Comparison of ENCODE assay signal across 1 cellular context in the genomic region with DNA sequence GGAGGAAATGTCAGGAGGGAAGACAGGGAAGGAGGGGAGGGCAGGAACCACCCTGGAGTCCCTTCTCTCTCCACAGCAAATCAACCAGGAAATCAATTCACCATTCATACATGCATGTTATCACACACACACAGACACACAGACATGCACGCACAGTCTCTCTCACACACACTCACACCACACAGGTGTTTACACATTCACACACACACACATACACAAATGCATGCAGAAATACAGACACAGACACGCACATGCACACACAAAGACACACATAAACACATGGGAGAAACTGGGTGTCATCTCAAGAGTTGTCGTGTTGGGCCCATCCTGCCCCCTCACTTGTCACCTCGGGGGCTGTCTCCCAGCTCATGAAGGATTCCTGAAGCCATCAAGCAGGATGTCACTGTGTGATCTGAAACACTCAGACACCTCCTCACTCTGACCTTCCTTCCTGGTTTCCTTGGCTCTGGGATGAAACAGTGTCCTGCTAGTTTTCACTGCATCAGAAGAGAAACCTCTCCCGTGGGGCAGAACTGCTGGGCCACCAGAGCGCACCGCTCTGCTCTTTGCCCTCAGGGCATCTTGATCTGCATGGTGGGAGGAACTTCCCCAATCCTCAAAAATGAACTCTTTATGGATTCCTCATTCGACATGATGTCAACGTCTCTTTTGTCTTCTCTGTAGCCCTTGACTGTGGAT.
TF ChIP-seq lines count a peak whose summit lies in the region.

No MANE protein-coding gene starts in this region.

TF ChIP-seq in K562, 482 proteins besides CTCF, POLR2A, EP300 and RAD21:
- peak; percentile 36; the same call in 1 of the 2 replicates for TF ChIP-seq THRB (CRISPR knock-in tag; conservative IDR thresholded peaks at IDR 0.05)
- TF ChIP-seq ELF4 (CRISPR knock-in tag; IDR thresholded peaks at IDR 0.05) = peak; percentile 61; the same call in 1 of the 2 replicates
- no peak for TF ChIP-seq ID3 (CRISPR knock-in tag; IDR thresholded peaks at IDR 0.05)
- 0 out of 2 replicates have a peak, but pooled peaks have one; percentile 21 for TF ChIP-seq ID3 (tag; IDR thresholded peaks at IDR 0.05)
- TF ChIP-seq NCOA2 (IDR thresholded peaks at IDR 0.05; ENCODE audit: partially characterized antibody in 2 of 2) = no peak
- TF ChIP-seq, protein P1, sequence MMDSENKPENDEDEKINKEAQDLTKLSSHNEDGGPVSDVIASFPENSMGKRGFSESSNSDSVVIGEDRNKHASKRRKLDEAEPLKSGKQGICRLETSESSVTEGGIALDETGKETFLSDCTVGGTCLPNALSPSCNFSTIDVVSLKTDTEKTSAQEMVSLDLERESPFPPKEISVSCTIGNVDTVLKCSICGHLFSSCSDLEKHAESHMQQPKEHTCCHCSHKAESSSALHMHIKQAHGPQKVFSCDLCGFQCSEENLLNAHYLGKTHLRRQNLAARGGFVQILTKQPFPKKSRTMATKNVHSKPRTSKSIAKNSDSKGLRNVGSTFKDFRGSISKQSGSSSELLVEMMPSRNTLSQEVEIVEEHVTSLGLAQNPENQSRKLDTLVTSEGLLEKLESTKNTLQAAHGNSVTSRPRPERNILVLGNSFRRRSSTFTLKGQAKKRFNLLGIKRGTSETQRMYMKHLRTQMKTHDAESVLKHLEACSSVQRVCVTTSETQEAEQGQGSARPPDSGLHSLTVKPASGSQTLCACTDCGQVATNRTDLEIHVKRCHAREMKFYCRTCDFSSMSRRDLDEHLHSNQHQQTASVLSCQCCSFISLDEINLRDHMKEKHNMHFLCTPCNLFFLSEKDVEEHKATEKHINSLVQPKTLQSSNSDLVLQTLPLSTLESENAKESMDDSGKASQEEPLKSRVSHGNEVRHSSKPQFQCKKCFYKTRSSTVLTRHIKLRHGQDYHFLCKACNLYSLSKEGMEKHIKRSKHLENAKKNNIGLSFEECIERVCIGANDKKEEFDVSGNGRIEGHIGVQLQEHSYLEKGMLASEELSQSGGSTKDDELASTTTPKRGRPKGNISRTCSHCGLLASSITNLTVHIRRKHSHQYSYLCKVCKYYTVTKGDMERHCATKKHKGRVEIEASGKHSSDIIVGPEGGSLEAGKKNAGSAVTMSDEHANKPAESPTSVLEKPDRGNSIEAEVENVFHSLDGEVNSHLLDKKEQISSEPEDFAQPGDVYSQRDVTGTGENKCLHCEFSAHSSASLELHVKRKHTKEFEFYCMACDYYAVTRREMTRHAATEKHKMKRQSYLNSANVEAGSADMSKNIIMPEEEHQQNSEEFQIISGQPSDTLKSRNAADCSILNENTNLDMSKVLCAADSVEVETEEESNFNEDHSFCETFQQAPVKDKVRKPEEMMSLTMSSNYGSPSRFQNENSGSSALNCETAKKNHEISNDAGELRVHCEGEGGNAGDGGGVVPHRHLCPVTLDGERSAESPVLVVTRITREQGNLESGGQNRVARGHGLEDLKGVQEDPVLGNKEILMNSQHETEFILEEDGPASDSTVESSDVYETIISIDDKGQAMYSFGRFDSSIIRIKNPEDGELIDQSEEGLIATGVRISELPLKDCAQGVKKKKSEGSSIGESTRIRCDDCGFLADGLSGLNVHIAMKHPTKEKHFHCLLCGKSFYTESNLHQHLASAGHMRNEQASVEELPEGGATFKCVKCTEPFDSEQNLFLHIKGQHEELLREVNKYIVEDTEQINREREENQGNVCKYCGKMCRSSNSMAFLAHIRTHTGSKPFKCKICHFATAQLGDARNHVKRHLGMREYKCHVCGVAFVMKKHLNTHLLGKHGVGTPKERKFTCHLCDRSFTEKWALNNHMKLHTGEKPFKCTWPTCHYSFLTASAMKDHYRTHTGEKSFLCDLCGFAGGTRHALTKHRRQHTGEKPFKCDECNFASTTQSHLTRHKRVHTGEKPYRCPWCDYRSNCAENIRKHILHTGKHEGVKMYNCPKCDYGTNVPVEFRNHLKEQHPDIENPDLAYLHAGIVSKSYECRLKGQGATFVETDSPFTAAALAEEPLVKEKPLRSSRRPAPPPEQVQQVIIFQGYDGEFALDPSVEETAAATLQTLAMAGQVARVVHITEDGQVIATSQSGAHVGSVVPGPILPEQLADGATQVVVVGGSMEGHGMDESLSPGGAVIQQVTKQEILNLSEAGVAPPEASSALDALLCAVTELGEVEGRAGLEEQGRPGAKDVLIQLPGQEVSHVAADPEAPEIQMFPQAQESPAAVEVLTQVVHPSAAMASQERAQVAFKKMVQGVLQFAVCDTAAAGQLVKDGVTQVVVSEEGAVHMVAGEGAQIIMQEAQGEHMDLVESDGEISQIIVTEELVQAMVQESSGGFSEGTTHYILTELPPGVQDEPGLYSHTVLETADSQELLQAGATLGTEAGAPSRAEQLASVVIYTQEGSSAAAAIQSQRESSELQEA (IDR thresholded peaks at IDR 0.05; ENCODE audit: low read depth) = no peak
- 0 out of 2 replicates have a peak, but pooled peaks have one; percentile 56 for TF ChIP-seq ZBTB26 (CRISPR knock-in tag; IDR thresholded peaks at IDR 0.05)
